20 cellular contexts compared by ENCODE assay signal in the genomic region with DNA sequence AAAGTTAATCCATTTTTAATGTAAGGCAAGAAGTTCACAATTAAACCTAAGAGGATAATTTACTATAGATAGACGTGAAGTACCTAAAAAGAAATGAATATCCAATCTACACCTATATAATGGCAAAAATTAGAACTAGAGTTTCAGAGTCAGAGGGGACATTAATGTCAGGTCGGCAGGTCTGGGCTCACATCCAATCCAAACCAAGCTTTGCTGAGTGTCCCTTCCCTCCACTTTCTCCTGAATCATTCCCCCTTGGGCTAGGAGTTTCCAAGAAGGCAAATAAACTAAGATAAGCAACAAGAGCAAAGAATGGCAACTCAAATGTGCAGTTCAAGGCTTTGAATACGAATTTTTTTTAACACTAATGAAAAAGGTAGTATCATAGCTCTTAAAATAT. TPM values are rescaled to one million over a fixed set of nuclear protein-coding genes. Genes with fewer than 3 reads are reported as not detected.
"Had no signal": no experiment of that assay in that cellular context is flagged by ENCODE, and none has a peak within 500 bp of the region (broad histone marks: within the 10 kb centered on the region; RNA-seq: fewer than 3 reads in every experiment).

No MANE protein-coding gene starts in this region.

- H3K4me3 ChIP-seq: SJSA1, SK-N-MC had no signal

- H3K9me3 ChIP-seq: SJSA1 had no signal

- H3K27ac ChIP-seq: SJSA1, SK-N-MC had no signal

- H3K36me3 ChIP-seq: SJSA1 had no signal

- DNase-seq: KBM-7, MM.1S, NCI-H1092 treated with DMSO at 0.1 percent for 48 hours, NCI-H1436, NCI-H187, NCI-H2029, NCI-H2081 treated with DMSO at 0.1 percent for 48 hours, NCI-H2171, NCI-H226, NCI-H446, NCI-H510A, NCI-H524 treated with DMSO at 0.1 percent for 48 hours, NCI-H69, NCI-H774, SIG-M5 had no signal

RNA-seq across cellular contexts. Expression of a gene that starts 2.9 kb away (rescaled TPM):
- total RNA-seq: HT-29, LHCN-M2, Right ventricle myocardium inferior, SJSA1 had no signal
